Comparison of ENCODE assay signal across 8 cellular contexts in genomic region chrX:154366666-154367055, GRCh38. TPM values are rescaled to one million over a fixed set of nuclear protein-coding genes. Genes with fewer than 3 reads are reported as not detected.
A peak's percentile ranks its signal among the peaks of the same experiment; 100 is the strongest.
DNase-seq lines count a peak whose midpoint lies in the region; ATAC-seq, FAIRE-seq and TF ChIP-seq lines count a peak whose summit lies in the region.
"Had no signal": no experiment of that assay in that cellular context is flagged by ENCODE, and none has a peak within 500 bp of the region (broad histone marks: within the 10 kb centered on the region; RNA-seq: fewer than 3 reads in every experiment).

No MANE protein-coding gene starts in this region.

- H3K4me3 ChIP-seq in HUES48 (ENCODE audit: low read depth, low read length), result no peak overlapping the region
- no peak overlapping the region for H3K4me3 ChIP-seq in esophagus (ENCODE audit: low read depth in 1 of 2, low read length in 2 of 2)
- no peak overlapping the region for H3K4me3 ChIP-seq in psoas muscle

- peaks cover 27% of the 10 kb centered on the region for H3K9me3 ChIP-seq in HUES48 (ENCODE audit: control insufficient read depth, insufficient read depth, low read length)
- peaks cover 0 to 6% of the 10 kb centered on the region in 2 donors for H3K9me3 ChIP-seq in esophagus (ENCODE audit: control insufficient read depth in 2 of 2, insufficient read depth in 1 of 2, low read depth in 1 of 2, low read length in 1 of 2)
- H3K9me3 ChIP-seq in psoas muscle, result no peaks in the 10 kb centered on the region

- H3K9ac ChIP-seq in HUES48 (ENCODE audit: low read depth, low read length), result no peak overlapping the region

- H3K36me3 ChIP-seq in HUES48 (ENCODE audit: control insufficient read depth, insufficient read depth, low read length) (peaks cover 73% of the 10 kb centered on the region), esophagus (ENCODE audit: control insufficient read depth in 2 of 2, insufficient read depth in 2 of 2, low read length in 1 of 2) (peaks cover 0 to 54% of the 10 kb centered on the region in 2 donors), psoas muscle (ENCODE audit: insufficient read depth in 1 of 2, low read depth in 1 of 2) (peaks cover 0 to 22% of the 10 kb centered on the region in 2 donors)

- H3K4me1 ChIP-seq in HUES48 (ENCODE audit: control insufficient read depth, insufficient read depth, low read length), result no peaks in the 10 kb centered on the region
- H3K4me1 ChIP-seq in esophagus (ENCODE audit: control insufficient read depth in 2 of 2, insufficient read depth in 2 of 2, low read length in 1 of 2), result peaks cover 0 to 9% of the 10 kb centered on the region in 2 donors
- peaks cover 3% of the 10 kb centered on the region for H3K4me1 ChIP-seq in psoas muscle

- H3K27me3 ChIP-seq in HUES48 (ENCODE audit: control insufficient read depth, insufficient read depth, low read length) (no peaks in the 10 kb centered on the region), esophagus (ENCODE audit: control insufficient read depth in 1 of 2, insufficient read depth in 2 of 2, low read length in 2 of 2) (no peaks in the 10 kb centered on the region), psoas muscle (ENCODE audit: insufficient read depth in 3 of 3, low read length in 2 of 3) (no peaks in the 10 kb centered on the region)

- no peak for FAIRE-seq in HTR-8/SVneo (lab: Jason Lieb, UNC)

- intact Hi-C loops in psoas muscle (cut with DNase I), result no loop called here

- peak in 3 of 4 donors; percentile 16 to 30 (median 22) for ATAC-seq in psoas muscle

- peak in 1 of 2 donors; percentile 64 for DNase-seq in psoas muscle
- DNase-seq in HTR-8/SVneo (ENCODE audit: insufficient read length, low spot score), result no peak
- no peak for DNase-seq in NCI-H446 treated with DMSO at 0.1 percent for 48 hours (lab: John Stamatoyannopoulos, UW)
- DNase-seq in D341Med (ENCODE audit: low spot score), result no peak
- DNase-seq: GDM1, NCI-H524 treated with DMSO at 0.1 percent for 48 hours had no signal

- WGBS in esophagus, 2 donors, result 53 to 83% methylated on average over 11 of the region's 11 CpGs
- 44 to 57% (median 44%) methylated on average over 5 to 11 of the region's 11 CpGs for WGBS in psoas muscle, 3 donors

- no peak for TF ChIP-seq CTCF in psoas muscle (IDR thresholded peaks at IDR 0.05)

- peak overlapping the region; percentile 26 for H3K27ac ChIP-seq in HUES48 (ENCODE audit: low read depth, low read length)
- H3K27ac ChIP-seq in esophagus (ENCODE audit: low read depth in 2 of 2, low read length in 1 of 2), result peak overlapping the region; percentile 63 to 86
- H3K27ac ChIP-seq in psoas muscle, result peak overlapping the region; percentile 23

RNA-seq across cellular contexts. Expression of gene FLNA, which starts 7.8 kb away (rescaled TPM):
- 100 to 1,000 TPM; 407 to 691 TPM for polyA plus RNA-seq in esophagus
- total RNA-seq in psoas muscle, result 10 to 100 TPM; 66.9 to 92.5 (median 76.4) TPM
- 100 to 1,000 TPM in 1 of 3 donors, 10 to 100 TPM in 2; 45.7 to 106 (median 56.0) TPM for polyA plus RNA-seq in psoas muscle

RNA-seq across cellular contexts. Expression of gene EMD, which starts 12.4 kb away (rescaled TPM):
- polyA plus RNA-seq in esophagus (10 to 100 TPM; 66.5 to 83.9 TPM), psoas muscle (100 to 1,000 TPM in 1 of 3 donors, 10 to 100 TPM in 2; 91.6 to 101 (median 94.9) TPM)
- 10 to 100 TPM; 61.1 to 78.2 (median 66.5) TPM for total RNA-seq in psoas muscle

RNA-seq across cellular contexts. Expression of gene RPL10, which starts 31.5 kb away (rescaled TPM):
- polyA plus RNA-seq in esophagus (1,000 to 10,000 TPM; 2,998 to 4,750 TPM), psoas muscle (1,000 to 10,000 TPM; 4,938 to 5,433 (median 5,248) TPM)
- total RNA-seq in psoas muscle, result 1,000 to 10,000 TPM; 1,403 to 2,633 (median 2,325) TPM

RNA-seq across cellular contexts. Expression of gene DNASE1L1, which starts 42.4 kb away (rescaled TPM):
- 10 to 100 TPM; 20.1 to 20.3 TPM for polyA plus RNA-seq in esophagus
- total RNA-seq in psoas muscle, result 100 to 1,000 TPM in 2 of 4 donors, 10 to 100 TPM in 2; 72.6 to 149 (median 111) TPM
- polyA plus RNA-seq in psoas muscle, result 10 to 100 TPM; 42.2 to 75.1 (median 71.1) TPM

RNA-seq across cellular contexts. Expression of gene TAFAZZIN, which starts 44.7 kb away (rescaled TPM):
- polyA plus RNA-seq in esophagus (10 to 100 TPM; 28.9 to 59.5 TPM), psoas muscle (10 to 100 TPM; 19.2 to 21.8 (median 20.7) TPM)
- 10 to 100 TPM; 17.7 to 25.5 (median 23.6) TPM for total RNA-seq in psoas muscle

Comparison
In these comparisons a context has a peak if more than half of its experiments do, and no peak if none do; other contexts are left out.
1. H3K27ac ChIP-seq: peak in every context shown above with its lines; median percentile 74 in esophagus; 26 in HUES48; 23 in psoas muscle.